10 cellular contexts compared by ENCODE assay signal in the genomic region with DNA sequence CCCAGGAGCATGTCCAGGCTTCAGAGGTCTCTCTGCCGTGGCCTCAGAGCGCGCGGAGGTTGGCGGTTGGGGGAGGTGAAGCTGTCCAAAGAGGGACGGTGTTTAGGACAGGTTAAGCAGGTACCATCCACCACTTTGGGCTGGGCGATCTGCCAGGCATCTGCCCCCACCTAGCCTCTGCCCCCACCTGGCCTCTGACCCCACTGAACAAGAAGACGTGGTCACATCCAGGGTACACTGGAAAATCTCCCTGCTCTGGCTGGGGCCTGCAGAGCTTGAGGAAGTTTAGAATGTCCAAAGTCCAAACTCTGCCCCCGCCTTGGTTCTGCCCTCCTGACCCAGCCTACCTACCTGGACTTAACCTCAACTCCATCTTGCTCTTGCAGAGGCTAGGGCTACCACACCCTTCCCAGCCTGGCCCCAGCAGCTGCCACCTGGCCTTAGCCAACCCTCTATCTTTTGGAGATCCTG. TPM values are rescaled to one million over a fixed set of nuclear protein-coding genes. Genes with fewer than 3 reads are reported as not detected.
A peak's percentile ranks its signal among the peaks of the same experiment; 100 is the strongest.
DNase-seq lines count a peak whose midpoint lies in the region; ATAC-seq and TF ChIP-seq lines count a peak whose summit lies in the region.
"Had no signal": no experiment of that assay in that cellular context is flagged by ENCODE, and none has a peak within 500 bp of the region (broad histone marks: within the 10 kb centered on the region; RNA-seq: fewer than 3 reads in every experiment).

No MANE protein-coding gene starts in this region.

- intact Hi-C loops in Panc1 (cut with micrococcal nuclease; ENCODE audit: unreplicated experiment) = no loop called here
- intact Hi-C loops in esophagus squamous epithelium (cut with DNase I) = no loop called here
- intact Hi-C loops in ovary (cut with DNase I) = no loop called here

- no peaks in the 10 kb centered on the region for H3K27me3 ChIP-seq in CD4-positive, CD25-positive, alpha-beta regulatory T cell (ENCODE audit: control insufficient read depth, insufficient read depth, low read length)
- H3K27me3 ChIP-seq in Panc1 (ENCODE audit: control insufficient read depth, insufficient read depth, low read length) (no peaks in the 10 kb centered on the region), esophagus squamous epithelium (no peaks in the 10 kb centered on the region), ovary (no peaks in the 10 kb centered on the region)

- peak overlapping the region in 1 of 3 donors; percentile 79 for H3K27ac Mint-ChIP-seq in CD4-positive, CD25-positive, alpha-beta regulatory T cell

- no TSS peak for BruUV-seq in Panc1 (replicated peaks; lab: Mats Ljungman, UMichigan)

- CTCF ChIA-PET in Panc1 (lab: Charles Lee) = interaction anchor here (1.2 to 3.0 kb wide), 2 partner anchors 30 to 31 kb away, joined by 5 to 15 read pairs; no protein-coding TSS in a partner anchor

- WGBS in esophagus squamous epithelium, 2 donors = 52 to 54% methylated on average over 7 of the region's 9 CpGs
- 33 to 63% (median 34%) methylated on average over 9 of the region's 9 CpGs for WGBS in ovary, 3 donors

- H3K4me3 ChIP-seq in CD4-positive, CD25-positive, alpha-beta regulatory T cell (ENCODE audit: low read depth, low read length) = no peak overlapping the region
- H3K4me3 ChIP-seq in Panc1 (ENCODE audit: low read depth in 2 of 2, low read length in 2 of 2) (peak overlapping the region; percentile 63 to 99), esophagus squamous epithelium (peak overlapping the region; percentile 63 to 84 (median 80)), ovary (peak overlapping the region; percentile 80)

- no peak for DNase-seq in CD4-positive, CD25-positive, alpha-beta regulatory T cell
- DNase-seq in Panc1 (ENCODE audit: low read depth, low spot score) (no peak), esophagus squamous epithelium (lab: John Stamatoyannopoulos, UW) (no peak), ovary (peak in 2 of 5 donors; percentile 60 to 66), germinal center (ENCODE audit: low spot score) (no peak)
- DNase-seq: midbrain, NCI-H446 treated with DMSO at 0.1 percent for 48 hours had no signal

- peaks cover 20% of the 10 kb centered on the region for H3K4me1 ChIP-seq in CD4-positive, CD25-positive, alpha-beta regulatory T cell (ENCODE audit: control insufficient read depth, insufficient read depth, low read length, poor library complexity, severe bottlenecking)
- H3K4me1 ChIP-seq in Panc1 (ENCODE audit: control insufficient read depth, insufficient read depth, low read length) = peaks cover 69% of the 10 kb centered on the region
- peaks cover 57 to 99% (median 81%) of the 10 kb centered on the region in 3 donors for H3K4me1 ChIP-seq in esophagus squamous epithelium
- peaks cover 46% of the 10 kb centered on the region for H3K4me1 ChIP-seq in ovary (ENCODE audit: insufficient read depth)

- H3K4me1 Mint-ChIP-seq in CD4-positive, CD25-positive, alpha-beta regulatory T cell = peaks cover 5 to 26% (median 22%) of the 10 kb centered on the region in 4 donors

- no peaks in the 10 kb centered on the region for H3K9me3 ChIP-seq in CD4-positive, CD25-positive, alpha-beta regulatory T cell (ENCODE audit: control insufficient read depth in 2 of 2, low read length in 2 of 2)
- H3K9me3 ChIP-seq in Panc1 (ENCODE audit: control insufficient read depth, insufficient read depth, low read depth, low read length) = no peaks in the 10 kb centered on the region
- H3K9me3 ChIP-seq in esophagus squamous epithelium = no peaks in the 10 kb centered on the region
- no peaks in the 10 kb centered on the region for H3K9me3 ChIP-seq in ovary

- no peaks in the 10 kb centered on the region for H3K36me3 Mint-ChIP-seq in CD4-positive, CD25-positive, alpha-beta regulatory T cell

- POLR2A ChIA-PET in Panc1 (lab: Charles Lee) = no interaction called here

- no peak for TF ChIP-seq EP300 in ovary (IDR thresholded peaks at IDR 0.05)

- ATAC-seq in CD4-positive, CD25-positive, alpha-beta regulatory T cell (ENCODE audit: low read depth in 2 of 2) = no peak
- ATAC-seq in Panc1 = no peak
- ATAC-seq in HG03432 (IDR thresholded peaks at IDR 0.05; ENCODE audit: unreplicated experiment) = no peak
- no peak for ATAC-seq in GM18519 (IDR thresholded peaks at IDR 0.05; ENCODE audit: low FRiP score, unreplicated experiment)
- no peak for ATAC-seq in HG03175 (IDR thresholded peaks at IDR 0.05; ENCODE audit: unreplicated experiment)

- peak overlapping the region; percentile 90 to 92 (median 90) for H3K4me3 Mint-ChIP-seq in CD4-positive, CD25-positive, alpha-beta regulatory T cell

- TF ChIP-seq CTCF in Panc1 (IDR thresholded peaks at IDR 0.05) = no peak
- no peak for TF ChIP-seq CTCF in esophagus squamous epithelium (IDR thresholded peaks at IDR 0.05)
- TF ChIP-seq CTCF in ovary (IDR thresholded peaks at IDR 0.05) = no peak

- no peak overlapping the region for H3K27ac ChIP-seq in CD4-positive, CD25-positive, alpha-beta regulatory T cell (ENCODE audit: insufficient read depth, low read length, poor library complexity, severe bottlenecking)
- H3K27ac ChIP-seq in Panc1 (ENCODE audit: low read length) (peak overlapping the region; percentile 99), esophagus squamous epithelium (peak overlapping the region; percentile 89 to 95 (median 92)), ovary (peak overlapping the region in 1 of 2 donors; percentile 93)

- H3K27me3 Mint-ChIP-seq in CD4-positive, CD25-positive, alpha-beta regulatory T cell = no peaks in the 10 kb centered on the region

- no peak for TF ChIP-seq POLR2A in esophagus squamous epithelium (IDR thresholded peaks at IDR 0.05)
- TF ChIP-seq POLR2A in ovary (IDR thresholded peaks at IDR 0.05) = no peak

- no peaks in the 10 kb centered on the region for H3K36me3 ChIP-seq in CD4-positive, CD25-positive, alpha-beta regulatory T cell (ENCODE audit: control insufficient read depth, insufficient read depth, low read length)
- H3K36me3 ChIP-seq in Panc1 (ENCODE audit: control insufficient read depth, insufficient read depth, low read length) = peaks cover 8% of the 10 kb centered on the region; the same call in 1 of the 2 replicates
- no peaks in the 10 kb centered on the region for H3K36me3 ChIP-seq in esophagus squamous epithelium
- H3K36me3 ChIP-seq in ovary = no peaks in the 10 kb centered on the region

- H3K9me3 Mint-ChIP-seq in CD4-positive, CD25-positive, alpha-beta regulatory T cell = peaks cover 0 to 2% (median 0%) of the 10 kb centered on the region in 7 donors

- in situ Hi-C loops in Panc1 (cut with HindIII; ENCODE audit: low pct_unique_long_range_greater_than_20kb, low sequenced_read_pairs) = no loop called here

RNA-seq across cellular contexts. Expression of gene ITGA3, which starts 1.6 kb away (rescaled TPM):
- 14.4 TPM for total RNA-seq in CD4-positive, CD25-positive, alpha-beta regulatory T cell
- polyA plus RNA-seq in CD4-positive, CD25-positive, alpha-beta regulatory T cell = 1 to 10 TPM; 1.7 to 3.9 (median 2.7) TPM
- total RNA-seq in Panc1 (2021; ENCODE audit: unreplicated experiment) (439 TPM), esophagus squamous epithelium (10 to 100 TPM; 44.4 to 86.3 (median 77.0) TPM), ovary (100 to 1,000 TPM in 1 of 7 donors, 10 to 100 TPM in 6; 23.6 to 132 (median 41.7) TPM)
- 291 TPM for polyA plus RNA-seq in Panc1 (2012; ENCODE audit: insufficient read length)
- polyA plus RNA-seq in ovary = 10 to 100 TPM; 28.2 to 34.2 TPM

RNA-seq across cellular contexts. Expression of gene PDK2, which starts 37.6 kb away (rescaled TPM):
- 25.2 TPM for total RNA-seq in CD4-positive, CD25-positive, alpha-beta regulatory T cell
- 10 to 100 TPM; 42.1 to 65.2 (median 54.0) TPM for polyA plus RNA-seq in CD4-positive, CD25-positive, alpha-beta regulatory T cell
- 46.0 TPM for total RNA-seq in Panc1 (2021; ENCODE audit: unreplicated experiment)
- 79.3 TPM for polyA plus RNA-seq in Panc1 (2012; ENCODE audit: insufficient read length)
- 10 to 100 TPM in 3 of 4 donors, 1 to 10 TPM in 1; 5.2 to 20.2 (median 12.8) TPM for total RNA-seq in esophagus squamous epithelium
- total RNA-seq in ovary = 10 to 100 TPM; 36.5 to 83.2 (median 54.7) TPM
- 10 to 100 TPM; 51.2 to 82.7 TPM for polyA plus RNA-seq in ovary
